1 cellular context compared by ENCODE assay signal in the genomic region with DNA sequence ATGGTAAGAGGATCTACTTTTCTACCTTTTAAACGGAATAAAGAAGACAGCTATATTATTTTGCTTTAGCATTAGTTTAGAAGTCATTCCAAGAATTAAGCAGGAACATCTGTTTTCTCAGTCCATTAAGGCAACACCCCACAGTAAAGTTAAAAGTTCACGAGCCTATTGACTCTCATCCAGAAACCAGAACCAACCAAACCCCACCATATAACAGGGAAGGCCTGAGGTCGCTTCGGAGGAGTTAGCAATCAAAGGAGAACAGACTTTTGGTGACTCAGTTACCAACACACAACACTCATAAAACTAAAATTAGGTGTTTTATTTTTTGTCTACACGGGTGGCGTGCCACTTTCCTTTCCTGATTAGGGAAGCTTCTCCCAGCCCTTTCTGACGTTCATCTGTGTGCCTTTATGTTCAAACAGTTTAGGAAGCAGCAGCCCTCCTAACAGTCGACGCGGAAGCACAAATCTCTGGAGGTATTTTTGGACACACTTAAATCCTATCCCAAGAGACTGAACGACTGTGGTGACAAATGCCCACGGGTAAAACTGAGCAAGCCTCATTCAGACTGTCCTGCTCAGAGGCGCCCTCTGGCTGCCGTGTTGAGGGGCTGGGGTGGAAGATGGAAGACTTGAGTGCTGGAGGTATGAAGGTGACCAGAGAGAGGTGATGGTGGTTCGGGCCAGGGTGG.
TF ChIP-seq lines count a peak whose summit lies in the region.

No MANE protein-coding gene starts in this region.

TF ChIP-seq in H1, 55 proteins besides CTCF, POLR2A, EP300 and RAD21:
- TF ChIP-seq PHF8 (conservative IDR thresholded peaks at IDR 0.05; ENCODE audit: low read depth, low read length) (no peak), YY1 (IDR thresholded peaks at IDR 0.05; ENCODE audit: low read depth, low read length) (0 out of 2 replicates have a peak, but pooled peaks have one; percentile 45)
